In the genomic region with DNA sequence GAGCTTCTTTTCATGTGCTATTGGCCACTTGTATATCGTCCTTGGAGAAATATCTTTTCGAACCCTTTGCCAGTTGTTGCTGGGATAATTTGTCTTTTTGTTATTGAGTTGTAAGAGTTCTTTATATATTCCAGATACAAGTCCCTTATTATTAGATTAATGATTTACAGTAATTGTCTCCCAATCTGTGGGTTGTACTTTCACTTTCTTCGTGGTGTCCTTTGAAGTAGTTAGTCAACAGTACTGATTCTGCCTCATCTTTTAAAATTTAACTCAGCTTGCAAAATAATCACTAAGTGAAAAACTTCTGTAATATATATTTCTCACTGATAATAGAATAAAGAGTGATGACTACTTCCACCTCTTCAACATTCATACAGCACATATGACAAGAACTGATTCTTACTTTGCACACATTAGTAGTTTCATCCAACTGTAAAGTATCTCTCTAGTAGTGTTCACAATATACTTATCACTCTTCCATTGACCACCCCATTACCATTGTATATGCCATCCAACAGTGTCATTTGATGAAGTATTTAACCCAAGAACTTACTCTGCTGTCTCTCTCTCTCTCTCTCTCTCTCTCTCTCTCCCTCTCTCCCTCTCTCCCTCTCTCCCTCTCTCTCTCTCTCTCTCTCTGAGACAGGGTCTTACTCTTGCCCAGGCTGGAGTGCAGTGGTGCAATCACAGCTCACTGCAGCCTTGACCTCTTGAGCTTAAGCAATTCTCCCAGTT, we compare ENCODE assay signal across 1 cellular context.
TF ChIP-seq lines count a peak whose summit lies in the region.

No MANE protein-coding gene starts in this region.

TF ChIP-seq in HepG2, 621 proteins besides CTCF, POLR2A, EP300 and RAD21 (continued from another document and continues in another):
- TF ChIP-seq, protein P1, sequence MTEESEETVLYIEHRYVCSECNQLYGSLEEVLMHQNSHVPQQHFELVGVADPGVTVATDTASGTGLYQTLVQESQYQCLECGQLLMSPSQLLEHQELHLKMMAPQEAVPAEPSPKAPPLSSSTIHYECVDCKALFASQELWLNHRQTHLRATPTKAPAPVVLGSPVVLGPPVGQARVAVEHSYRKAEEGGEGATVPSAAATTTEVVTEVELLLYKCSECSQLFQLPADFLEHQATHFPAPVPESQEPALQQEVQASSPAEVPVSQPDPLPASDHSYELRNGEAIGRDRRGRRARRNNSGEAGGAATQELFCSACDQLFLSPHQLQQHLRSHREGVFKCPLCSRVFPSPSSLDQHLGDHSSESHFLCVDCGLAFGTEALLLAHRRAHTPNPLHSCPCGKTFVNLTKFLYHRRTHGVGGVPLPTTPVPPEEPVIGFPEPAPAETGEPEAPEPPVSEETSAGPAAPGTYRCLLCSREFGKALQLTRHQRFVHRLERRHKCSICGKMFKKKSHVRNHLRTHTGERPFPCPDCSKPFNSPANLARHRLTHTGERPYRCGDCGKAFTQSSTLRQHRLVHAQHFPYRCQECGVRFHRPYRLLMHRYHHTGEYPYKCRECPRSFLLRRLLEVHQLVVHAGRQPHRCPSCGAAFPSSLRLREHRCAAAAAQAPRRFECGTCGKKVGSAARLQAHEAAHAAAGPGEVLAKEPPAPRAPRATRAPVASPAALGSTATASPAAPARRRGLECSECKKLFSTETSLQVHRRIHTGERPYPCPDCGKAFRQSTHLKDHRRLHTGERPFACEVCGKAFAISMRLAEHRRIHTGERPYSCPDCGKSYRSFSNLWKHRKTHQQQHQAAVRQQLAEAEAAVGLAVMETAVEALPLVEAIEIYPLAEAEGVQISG (CRISPR knock-in tag; IDR thresholded peaks at IDR 0.05) = peak; percentile 44; the same call in 1 of the 2 replicates
- TF ChIP-seq ZBTB42 (CRISPR knock-in tag; IDR thresholded peaks at IDR 0.05) = no peak
- TF ChIP-seq, protein P2, sequence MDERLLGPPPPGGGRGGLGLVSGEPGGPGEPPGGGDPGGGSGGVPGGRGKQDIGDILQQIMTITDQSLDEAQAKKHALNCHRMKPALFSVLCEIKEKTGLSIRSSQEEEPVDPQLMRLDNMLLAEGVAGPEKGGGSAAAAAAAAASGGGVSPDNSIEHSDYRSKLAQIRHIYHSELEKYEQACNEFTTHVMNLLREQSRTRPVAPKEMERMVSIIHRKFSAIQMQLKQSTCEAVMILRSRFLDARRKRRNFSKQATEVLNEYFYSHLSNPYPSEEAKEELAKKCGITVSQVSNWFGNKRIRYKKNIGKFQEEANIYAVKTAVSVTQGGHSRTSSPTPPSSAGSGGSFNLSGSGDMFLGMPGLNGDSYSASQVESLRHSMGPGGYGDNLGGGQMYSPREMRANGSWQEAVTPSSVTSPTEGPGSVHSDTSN (CRISPR knock-in tag; IDR thresholded peaks at IDR 0.05) = no peak
- TF ChIP-seq XRCC5 (optimal IDR thresholded peaks at IDR 0.05; ENCODE audit: low read length) = no peak
- TF ChIP-seq ZNF7 (CRISPR knock-in tag; IDR thresholded peaks at IDR 0.05) = no peak
- TF ChIP-seq ZFP36 (IDR thresholded peaks at IDR 0.05; ENCODE audit: borderline replicate concordance, low read depth, low read length, partially characterized antibody) = no peak
- TF ChIP-seq, protein P3, sequence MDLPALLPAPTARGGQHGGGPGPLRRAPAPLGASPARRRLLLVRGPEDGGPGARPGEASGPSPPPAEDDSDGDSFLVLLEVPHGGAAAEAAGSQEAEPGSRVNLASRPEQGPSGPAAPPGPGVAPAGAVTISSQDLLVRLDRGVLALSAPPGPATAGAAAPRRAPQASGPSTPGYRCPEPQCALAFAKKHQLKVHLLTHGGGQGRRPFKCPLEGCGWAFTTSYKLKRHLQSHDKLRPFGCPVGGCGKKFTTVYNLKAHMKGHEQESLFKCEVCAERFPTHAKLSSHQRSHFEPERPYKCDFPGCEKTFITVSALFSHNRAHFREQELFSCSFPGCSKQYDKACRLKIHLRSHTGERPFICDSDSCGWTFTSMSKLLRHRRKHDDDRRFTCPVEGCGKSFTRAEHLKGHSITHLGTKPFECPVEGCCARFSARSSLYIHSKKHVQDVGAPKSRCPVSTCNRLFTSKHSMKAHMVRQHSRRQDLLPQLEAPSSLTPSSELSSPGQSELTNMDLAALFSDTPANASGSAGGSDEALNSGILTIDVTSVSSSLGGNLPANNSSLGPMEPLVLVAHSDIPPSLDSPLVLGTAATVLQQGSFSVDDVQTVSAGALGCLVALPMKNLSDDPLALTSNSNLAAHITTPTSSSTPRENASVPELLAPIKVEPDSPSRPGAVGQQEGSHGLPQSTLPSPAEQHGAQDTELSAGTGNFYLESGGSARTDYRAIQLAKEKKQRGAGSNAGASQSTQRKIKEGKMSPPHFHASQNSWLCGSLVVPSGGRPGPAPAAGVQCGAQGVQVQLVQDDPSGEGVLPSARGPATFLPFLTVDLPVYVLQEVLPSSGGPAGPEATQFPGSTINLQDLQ (CRISPR knock-in tag; IDR thresholded peaks at IDR 0.05) = no peak
- no peak for TF ChIP-seq YY1 (IDR thresholded peaks at IDR 0.05; ENCODE audit: insufficient read depth, insufficient replicate concordance, low read depth, low read length)
- TF ChIP-seq ZNF616 (CRISPR knock-in tag; IDR thresholded peaks at IDR 0.05; ENCODE audit: low read depth) = no peak
- TF ChIP-seq, protein P4, sequence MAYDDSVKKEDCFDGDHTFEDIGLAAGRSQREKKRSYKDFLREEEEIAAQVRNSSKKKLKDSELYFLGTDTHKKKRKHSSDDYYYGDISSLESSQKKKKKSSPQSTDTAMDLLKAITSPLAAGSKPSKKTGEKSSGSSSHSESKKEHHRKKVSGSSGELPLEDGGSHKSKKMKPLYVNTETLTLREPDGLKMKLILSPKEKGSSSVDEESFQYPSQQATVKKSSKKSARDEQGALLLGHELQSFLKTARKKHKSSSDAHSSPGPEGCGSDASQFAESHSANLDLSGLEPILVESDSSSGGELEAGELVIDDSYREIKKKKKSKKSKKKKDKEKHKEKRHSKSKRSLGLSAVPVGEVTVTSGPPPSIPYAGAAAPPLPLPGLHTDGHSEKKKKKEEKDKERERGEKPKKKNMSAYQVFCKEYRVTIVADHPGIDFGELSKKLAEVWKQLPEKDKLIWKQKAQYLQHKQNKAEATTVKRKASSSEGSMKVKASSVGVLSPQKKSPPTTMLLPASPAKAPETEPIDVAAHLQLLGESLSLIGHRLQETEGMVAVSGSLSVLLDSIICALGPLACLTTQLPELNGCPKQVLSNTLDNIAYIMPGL (CRISPR knock-in tag; IDR thresholded peaks at IDR 0.05; ENCODE audit: borderline replicate concordance in 1 of 2, low read depth in 1 of 2) = 0 out of 4 replicates have a peak, but pooled peaks of 1 of the 2 experiments have one; percentile 31
- TF ChIP-seq, protein P5, sequence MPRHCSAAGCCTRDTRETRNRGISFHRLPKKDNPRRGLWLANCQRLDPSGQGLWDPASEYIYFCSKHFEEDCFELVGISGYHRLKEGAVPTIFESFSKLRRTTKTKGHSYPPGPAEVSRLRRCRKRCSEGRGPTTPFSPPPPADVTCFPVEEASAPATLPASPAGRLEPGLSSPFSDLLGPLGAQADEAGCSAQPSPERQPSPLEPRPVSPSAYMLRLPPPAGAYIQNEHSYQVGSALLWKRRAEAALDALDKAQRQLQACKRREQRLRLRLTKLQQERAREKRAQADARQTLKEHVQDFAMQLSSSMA (CRISPR knock-in tag; IDR thresholded peaks at IDR 0.05) = no peak
- TF ChIP-seq, protein P6, sequence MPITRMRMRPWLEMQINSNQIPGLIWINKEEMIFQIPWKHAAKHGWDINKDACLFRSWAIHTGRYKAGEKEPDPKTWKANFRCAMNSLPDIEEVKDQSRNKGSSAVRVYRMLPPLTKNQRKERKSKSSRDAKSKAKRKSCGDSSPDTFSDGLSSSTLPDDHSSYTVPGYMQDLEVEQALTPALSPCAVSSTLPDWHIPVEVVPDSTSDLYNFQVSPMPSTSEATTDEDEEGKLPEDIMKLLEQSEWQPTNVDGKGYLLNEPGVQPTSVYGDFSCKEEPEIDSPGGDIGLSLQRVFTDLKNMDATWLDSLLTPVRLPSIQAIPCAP (CRISPR knock-in tag; IDR thresholded peaks at IDR 0.05; ENCODE audit: low read depth) = no peak; the same call in 1 of the 2 replicates
- no peak for TF ChIP-seq NFYB (CRISPR knock-in tag; IDR thresholded peaks at IDR 0.05)
- TF ChIP-seq, protein P7, sequence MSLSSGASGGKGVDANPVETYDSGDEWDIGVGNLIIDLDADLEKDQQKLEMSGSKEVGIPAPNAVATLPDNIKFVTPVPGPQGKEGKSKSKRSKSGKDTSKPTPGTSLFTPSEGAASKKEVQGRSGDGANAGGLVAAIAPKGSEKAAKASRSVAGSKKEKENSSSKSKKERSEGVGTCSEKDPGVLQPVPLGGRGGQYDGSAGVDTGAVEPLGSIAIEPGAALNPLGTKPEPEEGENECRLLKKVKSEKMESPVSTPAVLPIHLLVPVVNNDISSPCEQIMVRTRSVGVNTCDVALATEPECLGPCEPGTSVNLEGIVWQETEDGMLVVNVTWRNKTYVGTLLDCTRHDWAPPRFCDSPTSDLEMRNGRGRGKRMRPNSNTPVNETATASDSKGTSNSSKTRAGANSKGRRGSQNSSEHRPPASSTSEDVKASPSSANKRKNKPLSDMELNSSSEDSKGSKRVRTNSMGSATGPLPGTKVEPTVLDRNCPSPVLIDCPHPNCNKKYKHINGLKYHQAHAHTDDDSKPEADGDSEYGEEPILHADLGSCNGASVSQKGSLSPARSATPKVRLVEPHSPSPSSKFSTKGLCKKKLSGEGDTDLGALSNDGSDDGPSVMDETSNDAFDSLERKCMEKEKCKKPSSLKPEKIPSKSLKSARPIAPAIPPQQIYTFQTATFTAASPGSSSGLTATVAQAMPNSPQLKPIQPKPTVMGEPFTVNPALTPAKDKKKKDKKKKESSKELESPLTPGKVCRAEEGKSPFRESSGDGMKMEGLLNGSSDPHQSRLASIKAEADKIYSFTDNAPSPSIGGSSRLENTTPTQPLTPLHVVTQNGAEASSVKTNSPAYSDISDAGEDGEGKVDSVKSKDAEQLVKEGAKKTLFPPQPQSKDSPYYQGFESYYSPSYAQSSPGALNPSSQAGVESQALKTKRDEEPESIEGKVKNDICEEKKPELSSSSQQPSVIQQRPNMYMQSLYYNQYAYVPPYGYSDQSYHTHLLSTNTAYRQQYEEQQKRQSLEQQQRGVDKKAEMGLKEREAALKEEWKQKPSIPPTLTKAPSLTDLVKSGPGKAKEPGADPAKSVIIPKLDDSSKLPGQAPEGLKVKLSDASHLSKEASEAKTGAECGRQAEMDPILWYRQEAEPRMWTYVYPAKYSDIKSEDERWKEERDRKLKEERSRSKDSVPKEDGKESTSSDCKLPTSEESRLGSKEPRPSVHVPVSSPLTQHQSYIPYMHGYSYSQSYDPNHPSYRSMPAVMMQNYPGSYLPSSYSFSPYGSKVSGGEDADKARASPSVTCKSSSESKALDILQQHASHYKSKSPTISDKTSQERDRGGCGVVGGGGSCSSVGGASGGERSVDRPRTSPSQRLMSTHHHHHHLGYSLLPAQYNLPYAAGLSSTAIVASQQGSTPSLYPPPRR (CRISPR knock-in tag; IDR thresholded peaks at IDR 0.05; ENCODE audit: borderline replicate concordance) = peak; percentile 51; the same call in 1 of the 2 replicates
- TF ChIP-seq, protein P8, sequence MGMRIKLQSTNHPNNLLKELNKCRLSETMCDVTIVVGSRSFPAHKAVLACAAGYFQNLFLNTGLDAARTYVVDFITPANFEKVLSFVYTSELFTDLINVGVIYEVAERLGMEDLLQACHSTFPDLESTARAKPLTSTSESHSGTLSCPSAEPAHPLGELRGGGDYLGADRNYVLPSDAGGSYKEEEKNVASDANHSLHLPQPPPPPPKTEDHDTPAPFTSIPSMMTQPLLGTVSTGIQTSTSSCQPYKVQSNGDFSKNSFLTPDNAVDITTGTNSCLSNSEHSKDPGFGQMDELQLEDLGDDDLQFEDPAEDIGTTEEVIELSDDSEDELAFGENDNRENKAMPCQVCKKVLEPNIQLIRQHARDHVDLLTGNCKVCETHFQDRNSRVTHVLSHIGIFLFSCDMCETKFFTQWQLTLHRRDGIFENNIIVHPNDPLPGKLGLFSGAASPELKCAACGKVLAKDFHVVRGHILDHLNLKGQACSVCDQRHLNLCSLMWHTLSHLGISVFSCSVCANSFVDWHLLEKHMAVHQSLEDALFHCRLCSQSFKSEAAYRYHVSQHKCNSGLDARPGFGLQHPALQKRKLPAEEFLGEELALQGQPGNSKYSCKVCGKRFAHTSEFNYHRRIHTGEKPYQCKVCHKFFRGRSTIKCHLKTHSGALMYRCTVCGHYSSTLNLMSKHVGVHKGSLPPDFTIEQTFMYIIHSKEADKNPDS (CRISPR knock-in tag; IDR thresholded peaks at IDR 0.05) = no peak
- TF ChIP-seq, protein P9, sequence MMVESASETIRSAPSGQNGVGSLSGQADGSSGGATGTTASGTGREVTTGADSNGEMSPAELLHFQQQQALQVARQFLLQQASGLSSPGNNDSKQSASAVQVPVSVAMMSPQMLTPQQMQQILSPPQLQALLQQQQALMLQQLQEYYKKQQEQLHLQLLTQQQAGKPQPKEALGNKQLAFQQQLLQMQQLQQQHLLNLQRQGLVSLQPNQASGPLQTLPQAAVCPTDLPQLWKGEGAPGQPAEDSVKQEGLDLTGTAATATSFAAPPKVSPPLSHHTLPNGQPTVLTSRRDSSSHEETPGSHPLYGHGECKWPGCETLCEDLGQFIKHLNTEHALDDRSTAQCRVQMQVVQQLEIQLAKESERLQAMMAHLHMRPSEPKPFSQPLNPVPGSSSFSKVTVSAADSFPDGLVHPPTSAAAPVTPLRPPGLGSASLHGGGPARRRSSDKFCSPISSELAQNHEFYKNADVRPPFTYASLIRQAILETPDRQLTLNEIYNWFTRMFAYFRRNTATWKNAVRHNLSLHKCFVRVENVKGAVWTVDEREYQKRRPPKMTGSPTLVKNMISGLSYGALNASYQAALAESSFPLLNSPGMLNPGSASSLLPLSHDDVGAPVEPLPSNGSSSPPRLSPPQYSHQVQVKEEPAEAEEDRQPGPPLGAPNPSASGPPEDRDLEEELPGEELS (CRISPR knock-in tag; IDR thresholded peaks at IDR 0.05) = peak; percentile 46
